ENCODE assay signal across 22 cellular contexts in genomic region chr5:6082685-6083084, GRCh38.
"Had no signal": no experiment of that assay in that cellular context is flagged by ENCODE, and none has a peak within 500 bp of the region (broad histone marks: within the 10 kb centered on the region; RNA-seq: fewer than 3 reads in every experiment).

No MANE protein-coding gene starts in this region.

- H3K4me1 Mint-ChIP-seq: activated CD4-positive, alpha-beta T cell treated with anti-CD3 and anti-CD28 coated beads, Interleukin-2, amount 10 ng/mL, durations not matched to agents 7 days and 5 days; T-helper 17 cell had no signal

- H3K4me3 ChIP-seq: body of pancreas, cardiac muscle cell had no signal

- H3K9me3 Mint-ChIP-seq: activated CD4-positive, alpha-beta memory T cell treated with anti-CD3 and anti-CD28 coated beads for 36 hours; activated CD4-positive, alpha-beta T cell treated with anti-CD3 and anti-CD28 coated beads, Interleukin-2, amount 10 ng/mL, durations not matched to agents 7 days and 5 days; activated T-cell treated with anti-CD3 and anti-CD28 coated beads, Interleukin-2, amount 50 U/mL, for 4 hours had no signal

- H3K36me3 ChIP-seq: cardiac muscle cell had no signal

- H3K36me3 Mint-ChIP-seq: activated CD4-positive, alpha-beta memory T cell treated with anti-CD3 and anti-CD28 coated beads for 36 hours; activated naive CD8-positive, alpha-beta T cell had no signal

- DNase-seq: activated CD4-positive, alpha-beta memory T cell treated with anti-CD3 and anti-CD28 coated beads for 36 hours; activated CD4-positive, alpha-beta T cell treated with anti-CD3 and anti-CD28 coated beads, Interleukin-2, amount 10 ng/mL, durations not matched to agents 7 days and 5 days; activated CD4-positive, CD25-positive, alpha-beta regulatory T cell; activated CD8-positive, alpha-beta memory T cell treated with anti-CD3 and anti-CD28 coated beads for 24 hours; activated effector memory CD4-positive, alpha-beta T cell treated with anti-CD3 and anti-CD28 coated beads, Interleukin-2, amount 50 U/mL, for 16 hours; activated naive CD4-positive, alpha-beta T cell treated with Interleukin-2 at 50 U/mL for 16 hours; activated T-cell treated with anti-CD3 and anti-CD28 coated beads, Interleukin-2, amount 50 U/mL, for 4 hours; body of pancreas; Kasumi-1; KBM-7; NCI-H1105 treated with DMSO at 0.1 percent for 48 hours; NCI-H146; NCI-H187 treated with DMSO at 0.1 percent for 48 hours; NCI-H2081 treated with DMSO at 0.1 percent for 48 hours; NCI-H446; NCI-H524; SIG-M5; T-helper 17 cell; T-helper 9 cell had no signal

- H3K27me3 Mint-ChIP-seq: activated CD4-positive, alpha-beta memory T cell treated with anti-CD3 and anti-CD28 coated beads for 36 hours; activated CD4-positive, alpha-beta T cell treated with anti-CD3 and anti-CD28 coated beads, Interleukin-2, amount 10 ng/mL, durations not matched to agents 7 days and 5 days; T-helper 17 cell had no signal

- H3K9me3 ChIP-seq: body of pancreas had no signal

- H3K4me1 ChIP-seq: body of pancreas had no signal

- H3K4me3 Mint-ChIP-seq: activated CD4-positive, alpha-beta memory T cell treated with anti-CD3 and anti-CD28 coated beads for 36 hours; activated CD4-positive, alpha-beta T cell treated with anti-CD3 and anti-CD28 coated beads, Interleukin-2, amount 10 ng/mL, durations not matched to agents 7 days and 5 days; activated naive CD8-positive, alpha-beta T cell; activated T-cell treated with anti-CD3 and anti-CD28 coated beads, Interleukin-2, amount 50 U/mL, for 4 hours; T-helper 17 cell had no signal

- H3K27ac Mint-ChIP-seq: activated CD4-positive, alpha-beta memory T cell treated with anti-CD3 and anti-CD28 coated beads for 36 hours; activated CD4-positive, alpha-beta T cell treated with anti-CD3 and anti-CD28 coated beads, Interleukin-2, amount 10 ng/mL, durations not matched to agents 7 days and 5 days; activated naive CD8-positive, alpha-beta T cell; T-helper 17 cell had no signal

- H3K27me3 ChIP-seq: body of pancreas, cardiac muscle cell had no signal

- H3K27ac ChIP-seq: body of pancreas, cardiac muscle cell, VCaP had no signal

- ATAC-seq: activated T-cell treated with anti-CD3 and anti-CD28 coated beads, Interleukin-2, amount 50 U/mL, for 4 hours; body of pancreas; T-helper 17 cell had no signal
